In the genomic region with DNA sequence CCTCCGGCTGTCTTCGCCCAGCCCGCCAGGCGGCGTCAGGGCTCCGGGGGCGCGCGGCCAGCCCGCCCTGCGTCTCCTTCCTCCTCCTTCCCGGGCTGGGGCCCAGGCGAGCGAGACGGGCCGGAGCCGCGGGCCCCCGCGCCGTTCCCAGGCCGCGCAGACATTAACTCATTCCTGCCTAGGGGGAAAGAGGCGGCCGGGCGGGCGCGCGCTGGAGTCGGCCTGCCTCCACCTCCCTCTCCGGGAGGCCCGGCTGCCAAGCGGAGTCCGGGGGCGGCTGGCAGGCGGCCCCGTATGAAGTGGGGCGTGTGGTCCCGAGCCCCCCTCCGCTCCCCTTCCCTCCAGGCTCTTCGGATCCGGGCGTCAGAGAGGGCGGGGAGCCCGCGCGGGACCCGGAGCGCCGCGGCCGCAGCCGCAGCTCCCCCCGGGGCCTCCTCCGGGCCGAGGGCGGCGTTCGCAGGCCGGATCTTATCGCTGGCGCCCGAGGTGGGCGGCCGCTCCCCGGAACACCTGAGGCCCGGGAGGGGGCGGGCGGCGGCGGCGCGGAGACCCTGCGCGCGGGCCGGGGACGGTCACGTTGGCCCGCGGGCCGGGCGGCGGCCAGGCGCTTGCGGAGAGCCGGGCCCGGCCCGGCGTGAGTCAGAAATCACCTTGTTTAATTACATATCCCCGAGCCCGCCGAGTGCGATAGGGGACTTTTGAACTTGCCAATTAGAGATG, we compare ENCODE assay signal across 8 cellular contexts. TPM values are rescaled to one million over a fixed set of nuclear protein-coding genes. Genes with fewer than 3 reads are reported as not detected.
A peak's percentile ranks its signal among the peaks of the same experiment; 100 is the strongest.
DNase-seq lines count a peak whose midpoint lies in the region; ATAC-seq, FAIRE-seq and TF ChIP-seq lines count a peak whose summit lies in the region.

No MANE protein-coding gene starts in this region.

- H2BK12ac ChIP-seq in trophoblast cell (ENCODE audit: low read length) = no peak overlapping the region

- no CpG with 5 or more reads among the region's 94 CpGs for WGBS in trophoblast cell (ENCODE audit: extremely low coverage, insufficient coverage, insufficient read length)
- WGBS in tibial nerve, 2 donors = 0 to 1% methylated on average over 16 to 59 of the region's 94 CpGs

- TF ChIP-seq POLR2A in H54 (IDR thresholded peaks at IDR 0.05; ENCODE audit: low read depth, low read length) (peak; percentile 51), tibial nerve (IDR thresholded peaks at IDR 0.05) (peak; percentile 7 to 68)

- peak overlapping the region; percentile 72 for H3K18ac ChIP-seq in trophoblast cell (ENCODE audit: low read length)

- H3K23ac ChIP-seq in trophoblast cell (ENCODE audit: low read length) = no peak overlapping the region

- intact Hi-C loops in Right ventricle myocardium superior (cut with DNase I) = loop anchor here (5.0 kb wide), 1 partner anchor 186 kb away; no protein-coding TSS in a partner anchor

- peak overlapping the region; percentile 86 for H2BK120ac ChIP-seq in trophoblast cell (ENCODE audit: insufficient read depth, low read length, poor library complexity)

- peak in 1 of 2 donors; percentile 83 for TF ChIP-seq EP300 in tibial nerve (IDR thresholded peaks at IDR 0.05)

- H4K8ac ChIP-seq in trophoblast cell (ENCODE audit: low read depth, low read length) = peak overlapping the region; percentile 98

- H3K9ac ChIP-seq in trophoblast cell (ENCODE audit: low read length) = peak overlapping the region; percentile 75

- H3K4me1 ChIP-seq in trophoblast cell (ENCODE audit: control insufficient read depth in 1 of 2, insufficient read depth in 2 of 2, low read length in 2 of 2) (peaks cover 9 to 16% of the 10 kb centered on the region in 2 experiments), tibial nerve (peaks cover 0 to 17% (median 3%) of the 10 kb centered on the region in 4 donors)

- peak overlapping the region; percentile 96 for H4K91ac ChIP-seq in trophoblast cell (ENCODE audit: low read depth, low read length)

- peak overlapping the region; percentile 79 for H4K12ac ChIP-seq in trophoblast cell (ENCODE audit: low read depth, low read length)

- H3K27ac ChIP-seq in trophoblast cell (ENCODE audit: low read depth, low read length) (peak overlapping the region; percentile 97), tibial nerve (peak overlapping the region; percentile 87 to 96 (median 96))

- H3K4me3 ChIP-seq in trophoblast cell (ENCODE audit: low read depth, low read length) = peak overlapping the region; percentile 66
- peak overlapping the region; percentile 73 to 86 (median 82) for H3K4me3 ChIP-seq in tibial nerve

- peak overlapping the region; percentile 90 for H2BK5ac ChIP-seq in trophoblast cell (ENCODE audit: low read depth, low read length, poor library complexity)

- DNase-seq in GM04503 (ENCODE audit: low read depth) (peak; percentile 50), H54 (ENCODE audit: insufficient read length, low spot score) (peak; percentile 98), LoVo (ENCODE audit: low spot score) (peak; percentile 89), SKM-1 (lab: John Stamatoyannopoulos, UW; ENCODE audit: unreplicated experiment) (peak; percentile 72), Right ventricle myocardium superior (peak; percentile 92), trophoblast cell (peak; percentile 82 to 87), tibial nerve (ENCODE audit: low spot score in 2 of 2) (peak; percentile 67 to 70)

- peak; percentile 77 for ATAC-seq in Right ventricle myocardium superior (ENCODE audit: poor library complexity)

- H3K9me3 ChIP-seq in trophoblast cell (ENCODE audit: insufficient read depth, low read depth, low read length) = no peaks in the 10 kb centered on the region
- no peaks in the 10 kb centered on the region for H3K9me3 ChIP-seq in tibial nerve

- H3K4me3 Mint-ChIP-seq in activated naive CD8-positive, alpha-beta T cell = peak overlapping the region; percentile 91

- H3K4me2 ChIP-seq in trophoblast cell (ENCODE audit: low read length) = peak overlapping the region; percentile 94

- H3K79me1 ChIP-seq in trophoblast cell (ENCODE audit: low read length) = peaks cover 16% of the 10 kb centered on the region

- H3K4me1 Mint-ChIP-seq in activated naive CD8-positive, alpha-beta T cell (ENCODE audit: low read depth) = peaks cover 8% of the 10 kb centered on the region

- H3K27me3 ChIP-seq in trophoblast cell (ENCODE audit: insufficient read depth, low read length) (no peaks in the 10 kb centered on the region), tibial nerve (no peaks in the 10 kb centered on the region)

- no peak for FAIRE-seq in H54 (lab: Jason Lieb, UNC)

- no peaks in the 10 kb centered on the region for H3K27me3 Mint-ChIP-seq in activated naive CD8-positive, alpha-beta T cell

- peak overlapping the region; percentile 95 for H2AFZ ChIP-seq in trophoblast cell (ENCODE audit: insufficient read depth, low read length, poor library complexity)

- no peaks in the 10 kb centered on the region for H3K36me3 ChIP-seq in trophoblast cell (ENCODE audit: control insufficient read depth in 1 of 2, insufficient read depth in 2 of 2, low read length in 2 of 2)
- H3K36me3 ChIP-seq in tibial nerve = no peaks in the 10 kb centered on the region

- peak overlapping the region; percentile 59 for H3K4ac ChIP-seq in trophoblast cell (ENCODE audit: low read depth, low read length)

- TF ChIP-seq CTCF in tibial nerve (IDR thresholded peaks at IDR 0.05) = peak; percentile 82 to 98 (median 95)

- H3K14ac ChIP-seq in trophoblast cell (ENCODE audit: low read length) = peak overlapping the region; percentile 89

- peaks cover 11% of the 10 kb centered on the region for H3K79me2 ChIP-seq in trophoblast cell (ENCODE audit: control insufficient read depth, insufficient read depth, low read length, poor library complexity)

- H3K36me3 Mint-ChIP-seq in activated naive CD8-positive, alpha-beta T cell = no peaks in the 10 kb centered on the region

- H3K9me3 Mint-ChIP-seq in activated naive CD8-positive, alpha-beta T cell (ENCODE audit: low read depth) = no peaks in the 10 kb centered on the region

- peak overlapping the region; percentile 95 for H3K27ac Mint-ChIP-seq in activated naive CD8-positive, alpha-beta T cell

- no peak overlapping the region for H2AK5ac ChIP-seq in trophoblast cell (ENCODE audit: low read length)

RNA-seq across cellular contexts. Expression of gene LDB3, which starts 43.1 kb away (rescaled TPM):
- total RNA-seq in Right ventricle myocardium superior = 1,375 TPM
- polyA plus RNA-seq in trophoblast cell (2013) = 0.11 and 0.24 TPM in 2 replicates
- total RNA-seq in tibial nerve = 10 to 100 TPM in 1 of 4 donors, 1 to 10 TPM in 3; 5.4 to 18.6 (median 7.5) TPM

RNA-seq across cellular contexts. Expression of gene BMPR1A, which starts 45.0 kb away (rescaled TPM):
- total RNA-seq in Right ventricle myocardium superior (50.2 TPM), tibial nerve (10 to 100 TPM; 35.7 to 51.3 (median 42.8) TPM)
- 33.4 and 35.8 TPM in 2 replicates for polyA plus RNA-seq in trophoblast cell (2013)

RNA-seq across cellular contexts. Expression of gene OPN4, which starts 57.0 kb away (rescaled TPM):
- total RNA-seq in Right ventricle myocardium superior (0.40 TPM), tibial nerve (under 1 TPM in 1 of 4 donors, not detected in 3; 0.59 TPM)
- polyA plus RNA-seq in trophoblast cell (2013) = not detected in 2 replicates

Comparison
In these comparisons a context has a peak if more than half of its experiments do, and no peak if none do; other contexts are left out.
1. Peak in every context shown above with its lines: DNase-seq, ATAC-seq, H3K4me3 ChIP-seq and H3K27ac ChIP-seq.
2. RNA of gene LDB3, which starts 43.1 kb away (total RNA-seq): 1,375 TPM in Right ventricle myocardium superior (single experiment); 5.4 to 18.6 TPM in tibial nerve; every median in the first group is over 10 times any median in the second.